24 cellular contexts compared by ENCODE assay signal in genomic region chr2:83369601-83370418, GRCh38.
"Had no signal": no experiment of that assay in that cellular context is flagged by ENCODE, and none has a peak within 500 bp of the region (broad histone marks: within the 10 kb centered on the region; RNA-seq: fewer than 3 reads in every experiment).

No MANE protein-coding gene starts in this region.

- H3K9me3 Mint-ChIP-seq: activated CD4-positive, alpha-beta T cell treated with anti-CD3 and anti-CD28 coated beads, Interleukin-2, amount 10 ng/mL, durations not matched to agents 24 days and 14 days; activated naive CD4-positive, alpha-beta T cell treated with anti-CD3 and anti-CD28 coated beads, Interleukin-2, amount 50 U/mL, for 24 hours; activated T-helper 1 cell treated with anti-CD3 and anti-CD28 coated beads, Interleukin-12 subunit alpha, Interleukin-12 subunit beta, Interleukin-2, Interleukin-4 antibody, amounts not matched to agents 30 ng/mL and 10 ng/mL and 1 ng/mL, durations not matched to agents 14 hours and 24 hours and 36 hours had no signal

- H3K4me3 Mint-ChIP-seq: activated CD4-positive, alpha-beta T cell treated with anti-CD3 and anti-CD28 coated beads, Interleukin-2, amount 10 ng/mL, durations not matched to agents 24 days and 14 days; activated CD8-positive, alpha-beta memory T cell treated with anti-CD3 and anti-CD28 coated beads, Interleukin-2, amount 10 ng/mL, durations not matched to agents 7 days and 5 days; activated naive CD4-positive, alpha-beta T cell treated with anti-CD3 and anti-CD28 coated beads, Interleukin-2, amount 50 U/mL, for 24 hours; activated T-cell treated with anti-CD3 and anti-CD28 coated beads, Interleukin-2, amount 50 U/mL, for 24 hours; activated T-helper 1 cell treated with anti-CD3 and anti-CD28 coated beads, Interleukin-12 subunit alpha, Interleukin-12 subunit beta, Interleukin-2, Interleukin-4 antibody, amounts not matched to agents 30 ng/mL and 10 ng/mL and 1 ng/mL, durations not matched to agents 14 hours and 24 hours and 36 hours; brain; T-helper 17 cell; WTC11 had no signal

- H3K27me3 ChIP-seq: cardiac muscle cell had no signal

- H3K27me3 Mint-ChIP-seq: activated CD4-positive, alpha-beta T cell treated with anti-CD3 and anti-CD28 coated beads, Interleukin-2, amount 10 ng/mL, durations not matched to agents 24 days and 14 days; activated CD8-positive, alpha-beta memory T cell treated with anti-CD3 and anti-CD28 coated beads, Interleukin-2, amount 10 ng/mL, durations not matched to agents 7 days and 5 days; activated naive CD4-positive, alpha-beta T cell treated with anti-CD3 and anti-CD28 coated beads, Interleukin-2, amount 50 U/mL, for 24 hours; activated T-cell treated with anti-CD3 and anti-CD28 coated beads, Interleukin-2, amount 50 U/mL, for 24 hours; brain; T-helper 17 cell had no signal

- DNase-seq: activated CD4-positive, alpha-beta T cell treated with anti-CD3 and anti-CD28 coated beads, Interleukin-2, amount 10 ng/mL, durations not matched to agents 24 days and 14 days; activated CD4-positive, alpha-beta T cell treated with anti-CD3 and anti-CD28 coated beads, Interleukin-2, amount 50 U/mL, for 48 hours; activated CD4-positive, CD25-positive, alpha-beta regulatory T cell treated with anti-CD3 and anti-CD28 coated beads, Interleukin-2, amount 50 U/mL, for 72 hours; activated CD8-positive, alpha-beta memory T cell treated with anti-CD3 and anti-CD28 coated beads, Interleukin-2, amount 10 ng/mL, durations not matched to agents 7 days and 5 days; activated effector memory CD4-positive, alpha-beta T cell treated with Interleukin-2 at 50 U/mL for 16 hours; activated naive CD4-positive, alpha-beta T cell; activated T-cell treated with anti-CD3 and anti-CD28 coated beads, Interleukin-2, amount 50 U/mL, for 24 hours; amygdala; NCI-H1105 treated with DMSO at 0.1 percent for 48 hours; NCI-H1436 treated with DMSO at 0.1 percent for 48 hours; NCI-H187; NCI-H2081 treated with DMSO at 0.1 percent for 48 hours; NCI-H446; NCI-H524; PC-9; SHP77 treated with DMSO at 0.1 percent for 48 hours; T-helper 17 cell; T-helper 9 cell had no signal

- H3K27ac ChIP-seq: cardiac muscle cell, PC-9 had no signal

- H3K4me1 Mint-ChIP-seq: activated CD4-positive, alpha-beta T cell treated with anti-CD3 and anti-CD28 coated beads, Interleukin-2, amount 10 ng/mL, durations not matched to agents 24 days and 14 days; activated CD8-positive, alpha-beta memory T cell treated with anti-CD3 and anti-CD28 coated beads, Interleukin-2, amount 10 ng/mL, durations not matched to agents 7 days and 5 days; activated naive CD4-positive, alpha-beta T cell treated with anti-CD3 and anti-CD28 coated beads, Interleukin-2, amount 50 U/mL, for 24 hours; brain; T-helper 17 cell; WTC11 had no signal

- H3K4me2 ChIP-seq: PC-9 had no signal

- FAIRE-seq: K562 had no signal

- H2AFZ ChIP-seq: PC-9 had no signal

- H3K4me3 ChIP-seq: cardiac muscle cell, K562, PC-9 had no signal

- H3K36me3 Mint-ChIP-seq: activated CD8-positive, alpha-beta memory T cell treated with anti-CD3 and anti-CD28 coated beads, Interleukin-2, amount 10 ng/mL, durations not matched to agents 7 days and 5 days; activated naive CD4-positive, alpha-beta T cell treated with anti-CD3 and anti-CD28 coated beads, Interleukin-2, amount 50 U/mL, for 24 hours; brain had no signal

- ATAC-seq: activated CD8-positive, alpha-beta memory T cell treated with anti-CD3 and anti-CD28 coated beads, Interleukin-2, amount 10 ng/mL, durations not matched to agents 7 days and 5 days; K562; T-helper 17 cell; WTC11 had no signal

- H3K36me3 ChIP-seq: cardiac muscle cell had no signal

- H3K27ac Mint-ChIP-seq: activated CD4-positive, alpha-beta T cell treated with anti-CD3 and anti-CD28 coated beads, Interleukin-2, amount 10 ng/mL, durations not matched to agents 24 days and 14 days; activated CD8-positive, alpha-beta memory T cell treated with anti-CD3 and anti-CD28 coated beads, Interleukin-2, amount 10 ng/mL, durations not matched to agents 7 days and 5 days; activated naive CD4-positive, alpha-beta T cell treated with anti-CD3 and anti-CD28 coated beads, Interleukin-2, amount 50 U/mL, for 24 hours; activated T-cell treated with anti-CD3 and anti-CD28 coated beads, Interleukin-2, amount 50 U/mL, for 24 hours; activated T-helper 1 cell treated with anti-CD3 and anti-CD28 coated beads, Interleukin-12 subunit alpha, Interleukin-12 subunit beta, Interleukin-2, Interleukin-4 antibody, amounts not matched to agents 30 ng/mL and 10 ng/mL and 1 ng/mL, durations not matched to agents 14 hours and 24 hours and 36 hours; T-helper 17 cell; WTC11 had no signal
